8 cellular contexts compared by ENCODE assay signal in genomic region chr17:38702900-38703741, GRCh38. TPM values are rescaled to one million over a fixed set of nuclear protein-coding genes. Genes with fewer than 3 reads are reported as not detected.
DNase-seq lines count a peak whose midpoint lies in the region; ATAC-seq lines count a peak whose summit lies in the region.

No MANE protein-coding gene starts in this region.

- H3K4me1 Mint-ChIP-seq in IgD-negative memory B cell, result peaks cover 20 to 30% (median 20%) of the 10 kb centered on the region in 3 donors

- peak overlapping the region; percentile 39 for H3K4me3 ChIP-seq in iPS-11a (ENCODE audit: low read depth, low read length)

- DNase-seq in COLO668 (lab: John Stamatoyannopoulos, UW; ENCODE audit: unreplicated experiment) (peak; percentile 42), COR-L47 (lab: John Stamatoyannopoulos, UW) (no peak), dedifferentiated amniotic fluid mesenchymal stem cell (ENCODE audit: extremely low spot score) (no peak)
- peak; percentile 29 to 68 for DNase-seq in activated naive CD4-positive, alpha-beta T cell treated with anti-CD3 and anti-CD28 coated beads, Interleukin-2, amount 50 U/mL, for 72 hours (ENCODE audit: low spot score in 2 of 2)
- peak; percentile 32 to 33 for DNase-seq in stimulated activated CD4-positive, alpha-beta T cell treated with anti-CD3 and anti-CD28 coated beads, Interleukin-1b, Interleukin-23, amount 100 ng/mL, for 4 hours (ENCODE audit: low read depth in 2 of 2)

- H3K27me3 Mint-ChIP-seq in IgD-negative memory B cell, result peaks cover 2% of the 10 kb centered on the region

- H3K9me3 Mint-ChIP-seq in IgD-negative memory B cell, result no peaks in the 10 kb centered on the region
- H3K9me3 Mint-ChIP-seq in activated naive CD4-positive, alpha-beta T cell treated with anti-CD3 and anti-CD28 coated beads, Interleukin-2, amount 50 U/mL, for 72 hours, result peaks cover 4% of the 10 kb centered on the region in 2 donors

- H3K4me3 Mint-ChIP-seq in IgD-negative memory B cell, result peak overlapping the region; percentile 76 to 98 (median 97)

- peak overlapping the region; percentile 82 to 97 (median 92) for H3K27ac Mint-ChIP-seq in IgD-negative memory B cell
- peak overlapping the region; percentile 100 for H3K27ac Mint-ChIP-seq in activated naive CD4-positive, alpha-beta T cell treated with anti-CD3 and anti-CD28 coated beads, Interleukin-2, amount 50 U/mL, for 72 hours

- H3K36me3 Mint-ChIP-seq in IgD-negative memory B cell, result no peaks in the 10 kb centered on the region
- peaks cover 41 to 48% of the 10 kb centered on the region in 2 donors for H3K36me3 Mint-ChIP-seq in activated naive CD4-positive, alpha-beta T cell treated with anti-CD3 and anti-CD28 coated beads, Interleukin-2, amount 50 U/mL, for 72 hours

- ATAC-seq in activated naive CD4-positive, alpha-beta T cell treated with anti-CD3 and anti-CD28 coated beads, Interleukin-2, amount 50 U/mL, for 72 hours, result no peak
- no peak for ATAC-seq in HG03342 (IDR thresholded peaks at IDR 0.05; ENCODE audit: unreplicated experiment)

RNA-seq across cellular contexts. Expression of gene MLLT6, which starts 2.0 kb away (rescaled TPM):
- 7.9 TPM for polyA plus RNA-seq in IgD-negative memory B cell
- 100 to 1,000 TPM; 204 to 288 TPM for total RNA-seq in activated naive CD4-positive, alpha-beta T cell treated with anti-CD3 and anti-CD28 coated beads, Interleukin-2, amount 50 U/mL, for 72 hours

RNA-seq across cellular contexts. Expression of gene CISD3, which starts 27.0 kb away (rescaled TPM):
- polyA plus RNA-seq in IgD-negative memory B cell, result 29.1 TPM
- total RNA-seq in activated naive CD4-positive, alpha-beta T cell treated with anti-CD3 and anti-CD28 coated beads, Interleukin-2, amount 50 U/mL, for 72 hours, result 10 to 100 TPM; 32.7 to 40.7 TPM

RNA-seq across cellular contexts. Expression of gene EPOP, which starts 28.4 kb away (rescaled TPM):
- polyA plus RNA-seq in IgD-negative memory B cell, result not detected
- total RNA-seq in activated naive CD4-positive, alpha-beta T cell treated with anti-CD3 and anti-CD28 coated beads, Interleukin-2, amount 50 U/mL, for 72 hours, result 10 to 100 TPM; 27.5 to 31.3 TPM

RNA-seq across cellular contexts. Expression of gene PCGF2, which starts 45.0 kb away (rescaled TPM):
- polyA plus RNA-seq in IgD-negative memory B cell, result not detected
- total RNA-seq in activated naive CD4-positive, alpha-beta T cell treated with anti-CD3 and anti-CD28 coated beads, Interleukin-2, amount 50 U/mL, for 72 hours, result 1 to 10 TPM; 3.1 to 6.9 TPM

RNA-seq across cellular contexts. Expression of gene PSMB3, which starts 49.4 kb away (rescaled TPM):
- 426 TPM for polyA plus RNA-seq in IgD-negative memory B cell
- 100 to 1,000 TPM; 339 to 405 TPM for total RNA-seq in activated naive CD4-positive, alpha-beta T cell treated with anti-CD3 and anti-CD28 coated beads, Interleukin-2, amount 50 U/mL, for 72 hours

Comparison
In these comparisons a context has a peak if more than half of its experiments do, and no peak if none do; other contexts are left out.
1. DNase-seq: peak in COLO668 (single experiment), activated naive CD4-positive, alpha-beta T cell treated with anti-CD3 and anti-CD28 coated beads, Interleukin-2, amount 50 U/mL, for 72 hours (2 of 2) and stimulated activated CD4-positive, alpha-beta T cell treated with anti-CD3 and anti-CD28 coated beads, Interleukin-1b, Interleukin-23, amount 100 ng/mL, for 4 hours (2 of 2); none in COR-L47 (single experiment) and dedifferentiated amniotic fluid mesenchymal stem cell (single experiment).